In genomic region chr6:26033132-26033941, GRCh38 we compare ENCODE assay signal across 8 cellular contexts. TPM values are rescaled to one million over a fixed set of nuclear protein-coding genes. Genes with fewer than 3 reads are reported as not detected.
A peak's percentile ranks its signal among the peaks of the same experiment; 100 is the strongest.
DNase-seq lines count a peak whose midpoint lies in the region; TF ChIP-seq lines count a peak whose summit lies in the region.

No MANE protein-coding gene starts in this region.

- no peaks in the 10 kb centered on the region for H3K36me3 ChIP-seq in H7 (replicated peaks; ENCODE audit: control insufficient read depth, insufficient read depth, low read length)
- no peaks in the 10 kb centered on the region for H3K36me3 ChIP-seq in Karpas-422 (ENCODE audit: insufficient read depth, low read length)

- peak overlapping the region; percentile 97 for H3K4me2 ChIP-seq in Karpas-422 (ENCODE audit: low read depth, low read length, poor library complexity, severe bottlenecking)

- peaks cover 24% of the 10 kb centered on the region for H3K4me1 Mint-ChIP-seq in activated naive CD4-positive, alpha-beta T cell treated with anti-CD3 and anti-CD28 coated beads for 36 hours (ENCODE audit: low read depth)
- H3K4me1 Mint-ChIP-seq in neural crest cell = peaks cover 64% of the 10 kb centered on the region

- no peaks in the 10 kb centered on the region for H3K9me3 Mint-ChIP-seq in activated naive CD4-positive, alpha-beta T cell treated with anti-CD3 and anti-CD28 coated beads for 36 hours
- no peaks in the 10 kb centered on the region for H3K9me3 Mint-ChIP-seq in neural crest cell

- peak overlapping the region; percentile 86 for H3K4me3 Mint-ChIP-seq in activated naive CD4-positive, alpha-beta T cell treated with anti-CD3 and anti-CD28 coated beads for 36 hours
- H3K4me3 Mint-ChIP-seq in neural crest cell = peak overlapping the region; percentile 95

- H3K9me2 ChIP-seq in Karpas-422 (replicated peaks; ENCODE audit: insufficient read depth, low read length) = no peaks in the 10 kb centered on the region

- H2AFZ ChIP-seq in Karpas-422 (ENCODE audit: low read length) = peak overlapping the region; percentile 36

- peak overlapping the region; percentile 97 for H3K27ac Mint-ChIP-seq in activated naive CD4-positive, alpha-beta T cell treated with anti-CD3 and anti-CD28 coated beads for 36 hours
- peak overlapping the region; percentile 97 for H3K27ac Mint-ChIP-seq in neural crest cell (ENCODE audit: unreplicated experiment)

- peaks cover 8% of the 10 kb centered on the region for H3K36me3 Mint-ChIP-seq in activated naive CD4-positive, alpha-beta T cell treated with anti-CD3 and anti-CD28 coated beads for 36 hours (ENCODE audit: low read depth)
- H3K36me3 Mint-ChIP-seq in neural crest cell (ENCODE audit: low read depth) = no peaks in the 10 kb centered on the region

- peak overlapping the region; percentile 54 for H3K9ac ChIP-seq in Karpas-422 (ENCODE audit: low read length)

- no peaks in the 10 kb centered on the region for H3K9me3 ChIP-seq in Karpas-422 (ENCODE audit: low read length)

- no peaks in the 10 kb centered on the region for H3K79me2 ChIP-seq in Karpas-422 (ENCODE audit: low read length)

- H3K27me3 ChIP-seq in H7 (ENCODE audit: control insufficient read depth, insufficient read depth, low read length) (no peaks in the 10 kb centered on the region), Karpas-422 (ENCODE audit: low read length) (no peaks in the 10 kb centered on the region)

- TF ChIP-seq CTCF in foreskin fibroblast (IDR thresholded peaks at IDR 0.05; ENCODE audit: low read depth, low read length) = no peak
- no peak for TF ChIP-seq CTCF in neural crest cell (conservative IDR thresholded peaks at IDR 0.05)

- no peaks in the 10 kb centered on the region for H4K20me1 ChIP-seq in Karpas-422 (ENCODE audit: insufficient read depth, low read depth, low read length)

- H3K4me3 ChIP-seq in H7 (ENCODE audit: insufficient read depth, low read depth, low read length) = peak overlapping the region; percentile 68
- peak overlapping the region; percentile 86 for H3K4me3 ChIP-seq in Karpas-422 (ENCODE audit: low read length)
- H3K4me3 ChIP-seq in foreskin fibroblast (ENCODE audit: low read depth in 1 of 2, low read length in 2 of 2) = peak overlapping the region; percentile 59 to 76

- intact Hi-C loops in activated naive CD4-positive, alpha-beta T cell treated with anti-CD3 and anti-CD28 coated beads for 36 hours (cut with micrococcal nuclease) = loop anchor here (1.0 to 5.0 kb wide), 4 partner anchors 10 to 1834 kb away; a partner anchor contains a TSS

- peaks cover 36% of the 10 kb centered on the region for H3K4me1 ChIP-seq in Karpas-422 (ENCODE audit: low read length)

- DNase-seq in GM04504 (ENCODE audit: low read depth) = peak; percentile 93
- DNase-seq in H7 = peak; percentile 88
- DNase-seq in Karpas-422 = peak; percentile 85
- peak; percentile 99 for DNase-seq in RPMI7951 (ENCODE audit: low read depth)
- DNase-seq in activated naive CD4-positive, alpha-beta T cell treated with anti-CD3 and anti-CD28 coated beads for 36 hours = peak; percentile 73
- peak; percentile 95 to 96 for DNase-seq in foreskin fibroblast
- DNase-seq in neural crest cell (ENCODE audit: low read depth, low spot score) = peak; percentile 39
- no peak for DNase-seq in T-helper 9 cell

- CTCF ChIA-PET in activated naive CD4-positive, alpha-beta T cell treated with anti-CD3 and anti-CD28 coated beads for 36 hours (lab: Charles Lee) = interaction anchor here (1.0 to 3.7 kb wide), 2 partner anchors 10 to 11 kb away, joined by 3 to 14 read pairs; a partner anchor contains a TSS

- peak overlapping the region; percentile 24; the same call in 1 of the 2 replicates for H3K27ac ChIP-seq in Karpas-422 (ENCODE audit: low read length)

- H3K27me3 Mint-ChIP-seq in activated naive CD4-positive, alpha-beta T cell treated with anti-CD3 and anti-CD28 coated beads for 36 hours (ENCODE audit: low read depth) = no peaks in the 10 kb centered on the region
- peaks cover 6% of the 10 kb centered on the region for H3K27me3 Mint-ChIP-seq in neural crest cell (ENCODE audit: low read depth)

RNA-seq across cellular contexts. Expression of gene HFE, which starts 53.9 kb away (rescaled TPM):
- 0.38 and 0.81 TPM in 2 replicates for total RNA-seq in H7 (2014; rRNA removed; shearing (Covaris generic))
- total RNA-seq in Karpas-422 (2014; rRNA removed; shearing (Covaris generic); ENCODE audit: low replicate concordance) = 0.04 and 0.19 TPM in 2 replicates
- 11.6 and 12.1 TPM in 2 replicates for total RNA-seq in RPMI7951 (2014; rRNA removed; shearing (Covaris generic))
- 1 to 10 TPM in 1 of 2 experiments, under 1 TPM in 1; 0.57 to 1.4 TPM for total RNA-seq in activated naive CD4-positive, alpha-beta T cell treated with anti-CD3 and anti-CD28 coated beads for 36 hours
- 1.7 and 2.4 TPM in 2 replicates for total RNA-seq in neural crest cell
